8 cellular contexts compared by ENCODE assay signal in genomic region chr3:184636774-184637316, GRCh38.
DNase-seq lines count a peak whose midpoint lies in the region; ATAC-seq and TF ChIP-seq lines count a peak whose summit lies in the region.
"Had no signal": no experiment of that assay in that cellular context is flagged by ENCODE, and none has a peak within 500 bp of the region (broad histone marks: within the 10 kb centered on the region; RNA-seq: fewer than 3 reads in every experiment).

No MANE protein-coding gene starts in this region.

- POLR2A ChIA-PET in WTC11 (lab: Charles Lee) = no interaction called here

- H3K27me3 Mint-ChIP-seq in WTC11 (ENCODE audit: low read depth) = no peaks in the 10 kb centered on the region; the same call in 1 of the 2 replicates

- no peaks in the 10 kb centered on the region for H3K9me3 ChIP-seq in WERI-Rb-1 (ENCODE audit: severe bottlenecking)

- no peaks in the 10 kb centered on the region for H3K27me3 ChIP-seq in WERI-Rb-1 (ENCODE audit: insufficient read depth, low read depth, severe bottlenecking)

- no peaks in the 10 kb centered on the region for H3K36me3 ChIP-seq in WERI-Rb-1

- no peak overlapping the region for H3K4me3 Mint-ChIP-seq in WTC11
- H3K4me3 Mint-ChIP-seq: activated B cell treated with CpG ODN at 0.5 μM for 24 hours had no signal

- no peak overlapping the region for H3K27ac Mint-ChIP-seq in WTC11
- H3K27ac Mint-ChIP-seq: activated B cell treated with CpG ODN at 0.5 μM for 24 hours had no signal

- H3K9me3 Mint-ChIP-seq in WTC11 = no peaks in the 10 kb centered on the region
- H3K9me3 Mint-ChIP-seq: activated B cell treated with CpG ODN at 0.5 μM for 24 hours had no signal

- peak; percentile 60 for DNase-seq in HPDE6-E6E7 (ENCODE audit: extremely low spot score)
- DNase-seq in WTC11 (ENCODE audit: low spot score) = no peak
- peak; percentile 8 to 41 (median 19) for DNase-seq in stimulated activated CD4-positive, alpha-beta T cell treated with anti-CD3 and anti-CD28 coated beads, TNF-alpha, amount 100 ng/mL, for 24 hours (ENCODE audit: low read depth in 3 of 3)
- DNase-seq in NCI-H524 treated with DMSO at 0.1 percent for 48 hours (lab: John Stamatoyannopoulos, UW) = no peak
- no peak for DNase-seq in WERI-Rb-1
- DNase-seq in ACHN = no peak
- DNase-seq: activated B cell treated with CpG ODN at 0.5 μM for 24 hours had no signal

- no peak overlapping the region for H3K27ac ChIP-seq in WERI-Rb-1

- no peak for TF ChIP-seq CTCF in WTC11 (IDR thresholded peaks at IDR 0.05)
- no peak for TF ChIP-seq CTCF in WERI-Rb-1 (IDR thresholded peaks at IDR 0.05; ENCODE audit: low read depth, low read length)

- in situ Hi-C loops in ACHN (cut with HindIII; ENCODE audit: low pct_ligation_motif_present, low pct_unique_long_range_greater_than_20kb, low sequenced_read_pairs) = no loop called here

- H3K36me3 Mint-ChIP-seq in WTC11 = no peaks in the 10 kb centered on the region

- CTCF ChIA-PET in WTC11 (lab: Charles Lee) = interaction anchor here (1.0 kb wide), 1 partner anchor 62 kb away, joined by 3 read pairs; no protein-coding TSS in a partner anchor

- peak; percentile 22; the same call in 1 of the 2 replicates for ATAC-seq in WTC11
- peak; percentile 41 for ATAC-seq in esophagus mucosa

- H3K4me3 ChIP-seq in WERI-Rb-1 (ENCODE audit: low read depth, low read length) = no peak overlapping the region

- peaks cover 37% of the 10 kb centered on the region for H3K4me1 Mint-ChIP-seq in WTC11
- H3K4me1 Mint-ChIP-seq: activated B cell treated with CpG ODN at 0.5 μM for 24 hours had no signal

TF ChIP-seq in WTC11, 78 proteins besides CTCF, POLR2A, EP300 and RAD21:
- TF ChIP-seq ESRRA (CRISPR knock-in tag; IDR thresholded peaks at IDR 0.05; ENCODE audit: borderline replicate concordance) = no peak
- no peak for TF ChIP-seq ATF3 (CRISPR knock-in tag; conservative IDR thresholded peaks at IDR 0.05)
- no peak for TF ChIP-seq ZBTB43 (CRISPR knock-in tag; IDR thresholded peaks at IDR 0.05)
- TF ChIP-seq ZNF219 (CRISPR knock-in tag; IDR thresholded peaks at IDR 0.05; ENCODE audit: borderline replicate concordance) = no peak
- no peak for TF ChIP-seq RORB (CRISPR knock-in tag; IDR thresholded peaks at IDR 0.05)
- TF ChIP-seq MYBL2 (CRISPR knock-in tag; IDR thresholded peaks at IDR 0.05) = no peak
- no peak for TF ChIP-seq FOXK1 (CRISPR knock-in tag; IDR thresholded peaks at IDR 0.05)
- no peak for TF ChIP-seq EMX1 (CRISPR knock-in tag; IDR thresholded peaks at IDR 0.05)

Comparison
In these comparisons a context has a peak if more than half of its experiments do, and no peak if none do; other contexts are left out.
1. DNase-seq: peak in HPDE6-E6E7 (single experiment) and stimulated activated CD4-positive, alpha-beta T cell treated with anti-CD3 and anti-CD28 coated beads, TNF-alpha, amount 100 ng/mL, for 24 hours (3 of 3); none in WTC11 (single experiment), NCI-H524 treated with DMSO at 0.1 percent for 48 hours (single experiment), WERI-Rb-1 (single experiment) and ACHN (single experiment).